Comparison of ENCODE assay signal across 21 cellular contexts in genomic region chr16:66256919-66257318, GRCh38.
"Had no signal": no experiment of that assay in that cellular context is flagged by ENCODE, and none has a peak within 500 bp of the region (broad histone marks: within the 10 kb centered on the region; RNA-seq: fewer than 3 reads in every experiment).

No MANE protein-coding gene starts in this region.

- H3K4me1 ChIP-seq: pancreas had no signal

- H3K4me3 Mint-ChIP-seq: activated T-helper 17 cell treated with anti-CD3 and anti-CD28 coated beads, Interleukin-2, amount 50 U/mL, for 72 hours; brain; mesothelial cell of epicardium; naive thymus-derived CD8-positive, alpha-beta T cell; stimulated activated naive CD8-positive, alpha-beta T cell treated with anti-CD3 and anti-CD28 coated beads, Interleukin-15, Interleukin-2, amounts not matched to agents 100 ng/mL and 50 ng/mL, for 24 hours had no signal

- H3K36me3 Mint-ChIP-seq: activated naive CD4-positive, alpha-beta T cell treated with anti-CD3 and anti-CD28 coated beads, Interleukin-2, amount 50 U/mL, for 72 hours; brain; mesothelial cell of epicardium; naive thymus-derived CD8-positive, alpha-beta T cell had no signal

- DNase-seq: activated T-cell treated with anti-CD3 and anti-CD28 coated beads, Interleukin-2, amount 50 U/mL, for 1 hour; caudate nucleus; dermis blood vessel endothelial cell; effector CD8-positive, alpha-beta T cell; esophagus squamous epithelium; heart right ventricle; left lung; naive thymus-derived CD8-positive, alpha-beta T cell; pancreas; right cardiac atrium; stimulated activated CD4-positive, alpha-beta T cell treated with anti-CD3 and anti-CD28 coated beads, Interleukin-1b, Interleukin-23, amount 100 ng/mL, for 48 hours; substantia nigra had no signal

- H3K4me3 ChIP-seq: esophagus squamous epithelium, heart right ventricle, left lung, lung, pancreas, skin epidermis, tibial artery had no signal

- ATAC-seq: activated naive CD4-positive, alpha-beta T cell treated with anti-CD3 and anti-CD28 coated beads, Interleukin-2, amount 50 U/mL, for 72 hours; activated T-helper 17 cell treated with anti-CD3 and anti-CD28 coated beads, Interleukin-2, amount 50 U/mL, for 72 hours; heart right ventricle; left lung; naive thymus-derived CD8-positive, alpha-beta T cell; pancreas; right cardiac atrium had no signal

- H3K9me3 ChIP-seq: left lung, neutrophil, pancreas, tibial artery had no signal

- H3K27me3 ChIP-seq: esophagus squamous epithelium, left lung, neutrophil, pancreas, tibial artery had no signal

- H3K27me3 Mint-ChIP-seq: stimulated activated naive CD8-positive, alpha-beta T cell treated with anti-CD3 and anti-CD28 coated beads, Interleukin-15, Interleukin-2, amounts not matched to agents 100 ng/mL and 50 ng/mL, for 24 hours had no signal

- H3K9me3 Mint-ChIP-seq: activated naive CD4-positive, alpha-beta T cell treated with anti-CD3 and anti-CD28 coated beads, Interleukin-2, amount 50 U/mL, for 72 hours; activated T-helper 17 cell treated with anti-CD3 and anti-CD28 coated beads, Interleukin-2, amount 50 U/mL, for 72 hours; naive thymus-derived CD8-positive, alpha-beta T cell; stimulated activated naive CD8-positive, alpha-beta T cell treated with anti-CD3 and anti-CD28 coated beads, Interleukin-15, Interleukin-2, amounts not matched to agents 100 ng/mL and 50 ng/mL, for 24 hours had no signal

- H3K27ac ChIP-seq: esophagus squamous epithelium, heart right ventricle, left lung, neutrophil, pancreas, tibial artery had no signal

- H3K27ac Mint-ChIP-seq: activated naive CD4-positive, alpha-beta T cell treated with anti-CD3 and anti-CD28 coated beads, Interleukin-2, amount 50 U/mL, for 72 hours; activated T-helper 17 cell treated with anti-CD3 and anti-CD28 coated beads, Interleukin-2, amount 50 U/mL, for 72 hours; brain; mesothelial cell of epicardium; stimulated activated naive CD8-positive, alpha-beta T cell treated with anti-CD3 and anti-CD28 coated beads, Interleukin-15, Interleukin-2, amounts not matched to agents 100 ng/mL and 50 ng/mL, for 24 hours had no signal

- H3K4me1 Mint-ChIP-seq: activated T-helper 17 cell treated with anti-CD3 and anti-CD28 coated beads, Interleukin-2, amount 50 U/mL, for 72 hours had no signal

- H3K36me3 ChIP-seq: esophagus squamous epithelium, heart right ventricle, left lung, neutrophil, pancreas, tibial artery had no signal
